10 cellular contexts compared by ENCODE assay signal in the genomic region with DNA sequence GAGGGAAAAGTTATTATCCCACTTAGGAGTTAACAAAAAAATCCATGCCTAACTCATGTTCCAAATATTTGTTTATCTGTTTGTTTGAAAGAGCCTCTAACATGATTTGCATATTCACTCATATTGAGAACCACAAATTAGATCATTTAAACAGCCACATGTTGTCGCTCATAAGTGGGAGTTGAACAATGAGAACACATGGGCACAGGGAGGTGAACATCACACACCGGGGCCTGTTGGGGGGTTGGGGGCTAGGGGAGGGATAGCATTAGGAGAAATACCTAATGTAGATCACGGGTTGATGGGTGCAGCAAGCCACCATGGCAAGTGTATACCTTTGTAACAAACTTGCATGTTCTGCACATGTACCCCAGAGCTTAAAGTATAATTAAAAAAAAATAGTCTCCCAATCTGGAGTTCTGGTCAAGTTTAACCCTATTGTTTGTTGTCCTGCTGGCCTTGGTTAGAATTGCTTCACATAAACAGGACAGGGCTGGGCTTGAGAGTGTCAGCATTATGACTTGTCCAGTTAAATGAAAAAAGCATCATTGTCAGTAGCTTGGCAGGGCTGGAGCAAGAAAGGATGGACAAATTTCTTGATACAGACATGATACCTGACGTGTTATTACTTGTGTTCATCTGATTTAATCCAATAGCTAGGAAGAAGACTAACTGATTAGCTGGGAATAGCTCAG. TPM values are rescaled to one million over a fixed set of nuclear protein-coding genes. Genes with fewer than 3 reads are reported as not detected.
DNase-seq lines count a peak whose midpoint lies in the region; ATAC-seq and TF ChIP-seq lines count a peak whose summit lies in the region.
"Had no signal": no experiment of that assay in that cellular context is flagged by ENCODE, and none has a peak within 500 bp of the region (broad histone marks: within the 10 kb centered on the region; RNA-seq: fewer than 3 reads in every experiment).

No MANE protein-coding gene starts in this region.

- in situ Hi-C loops in G401 (cut with HindIII; ENCODE audit: low sequenced_read_pairs) = no loop called here

- H3K4me1 ChIP-seq in Peyer's patch (peaks cover 0 to 16% (median 2%) of the 10 kb centered on the region in 4 donors), lower lobe of right lung (peaks cover 21% of the 10 kb centered on the region)

- intact Hi-C loops in lower lobe of right lung (cut with DNase I) = no loop called here

- TF ChIP-seq CTCF in Peyer's patch (IDR thresholded peaks at IDR 0.05) (no peak), lower lobe of right lung (IDR thresholded peaks at IDR 0.05) (no peak)

- ATAC-seq in GM18498 (IDR thresholded peaks at IDR 0.05; ENCODE audit: unreplicated experiment) (peak; percentile 15), HG02588 (IDR thresholded peaks at IDR 0.05; ENCODE audit: unreplicated experiment) (peak; percentile 18), lower lobe of right lung (peak in 1 of 2 donors; percentile 29)

- H3K9me3 ChIP-seq in Peyer's patch (no peaks in the 10 kb centered on the region), lower lobe of right lung (no peaks in the 10 kb centered on the region)

- no peak overlapping the region for H3K4me3 ChIP-seq in Peyer's patch
- no peak overlapping the region for H3K4me3 ChIP-seq in lower lobe of right lung
- H3K4me3 ChIP-seq: dorsolateral prefrontal cortex, skin epidermis had no signal

- H3K36me3 ChIP-seq in Peyer's patch (no peaks in the 10 kb centered on the region), lower lobe of right lung (no peaks in the 10 kb centered on the region)

- H3K27me3 ChIP-seq in Peyer's patch (no peaks in the 10 kb centered on the region), lower lobe of right lung (ENCODE audit: low read depth) (no peaks in the 10 kb centered on the region)
- H3K27me3 ChIP-seq: dorsolateral prefrontal cortex had no signal

- H3K27ac ChIP-seq in Peyer's patch (peak overlapping the region; percentile 44 to 81 (median 57)), lower lobe of right lung (peak overlapping the region; percentile 65)

- TF ChIP-seq POLR2A in Peyer's patch (IDR thresholded peaks at IDR 0.05) = no peak

- DNase-seq in Peyer's patch (no peak), lower lobe of right lung (no peak), CD1c-positive myeloid dendritic cell (ENCODE audit: extremely low spot score) (no peak), G401 (ENCODE audit: low spot score) (no peak), DMS 273 treated with DMSO at 0.1 percent for 48 hours (lab: John Stamatoyannopoulos, UW) (no peak), GDM1 (lab: John Stamatoyannopoulos, UW) (no peak)
- DNase-seq: dorsolateral prefrontal cortex had no signal

RNA-seq across cellular contexts. Expression of a gene that starts 57.8 kb away (rescaled TPM):
- total RNA-seq in Peyer's patch = 100 to 1,000 TPM in 1 of 4 donors, 10 to 100 TPM in 3; 61.9 to 117 (median 83.2) TPM
- total RNA-seq in lower lobe of right lung = 121 TPM
- total RNA-seq in G401 (2014; rRNA removed; shearing (Covaris generic)) = 389 and 414 TPM in 2 replicates
